21 cellular contexts compared by ENCODE assay signal in the genomic region with DNA sequence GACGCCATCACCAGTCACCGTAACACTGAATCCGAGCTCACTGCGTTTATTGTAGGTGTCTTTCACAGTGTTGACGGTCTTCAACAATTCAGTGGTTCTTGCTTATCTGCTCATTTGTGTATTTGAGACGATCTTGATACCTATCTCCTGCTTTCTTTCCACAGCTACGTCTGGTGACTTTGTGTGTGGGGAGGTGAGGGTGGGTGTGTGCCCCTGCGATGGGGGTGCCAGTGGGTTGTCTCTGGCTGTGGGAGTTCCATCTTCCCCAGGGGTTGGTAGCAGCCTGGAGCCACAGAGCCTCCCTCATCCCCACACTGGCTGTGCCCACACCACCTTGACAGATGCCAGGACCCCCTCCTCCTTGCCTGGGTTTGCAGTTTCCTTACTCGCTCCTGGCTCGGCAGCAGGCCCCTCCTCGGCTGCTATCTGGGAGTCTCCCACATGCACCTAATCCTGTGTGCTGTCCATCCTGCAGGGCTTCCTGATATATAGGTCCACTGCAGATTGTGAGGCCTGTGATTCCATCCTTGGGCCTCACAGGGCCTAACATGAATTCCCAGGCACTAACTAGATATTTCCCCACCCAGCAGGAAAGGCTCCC.
"Had no signal": no experiment of that assay in that cellular context is flagged by ENCODE, and none has a peak within 500 bp of the region (broad histone marks: within the 10 kb centered on the region; RNA-seq: fewer than 3 reads in every experiment).

No MANE protein-coding gene starts in this region.

- ATAC-seq: esophagus mucosa; left lobe of liver; mucosa of descending colon; naive thymus-derived CD8-positive, alpha-beta T cell had no signal

- H3K36me3 ChIP-seq: heart left ventricle, sigmoid colon, suprapubic skin, thyroid gland, uterus had no signal

- H3K27ac ChIP-seq: dorsolateral prefrontal cortex, heart left ventricle, sigmoid colon, skin epidermis, suprapubic skin, thyroid gland, uterus had no signal

- FAIRE-seq: endometrium, frontal cortex had no signal

- H3K9me3 ChIP-seq: heart left ventricle, mucosa of descending colon, sigmoid colon, suprapubic skin, thyroid gland, uterus had no signal

- H3K4me1 ChIP-seq: heart left ventricle, sigmoid colon, suprapubic skin, thyroid gland, uterus had no signal

- H3K27me3 ChIP-seq: dorsolateral prefrontal cortex, heart left ventricle, sigmoid colon, suprapubic skin, thyroid gland, uterus had no signal

- H3K4me3 ChIP-seq: dorsolateral prefrontal cortex, heart left ventricle, mucosa of descending colon, sigmoid colon, skin epidermis, suprapubic skin, thyroid gland, uterus had no signal

- DNase-seq: cortex of kidney; effector CD8-positive, alpha-beta T cell; heart left ventricle; hippocampal formation; kidney glomerular epithelial cell; mammary epithelial cell; mucosa of descending colon; naive thymus-derived CD8-positive, alpha-beta T cell; posterior cingulate gyrus; sigmoid colon; stimulated activated CD4-positive, alpha-beta T cell treated with anti-CD3 and anti-CD28 coated beads, Interleukin-12 subunit alpha, Interleukin-12 subunit beta, amount 100 ng/mL, for 4 hours; stimulated activated naive CD4-positive, alpha-beta T cell; thyroid gland; uterus had no signal
